31 cellular contexts compared by ENCODE assay signal in genomic region chr6:51857134-51857533, GRCh38.
"Had no signal": no experiment of that assay in that cellular context is flagged by ENCODE, and none has a peak within 500 bp of the region (broad histone marks: within the 10 kb centered on the region; RNA-seq: fewer than 3 reads in every experiment).

No MANE protein-coding gene starts in this region.

- ATAC-seq: activated CD8-positive, alpha-beta memory T cell treated with anti-CD3 and anti-CD28 coated beads, Interleukin-2, amount 10 ng/mL, durations not matched to agents 7 days and 5 days; activated naive CD8-positive, alpha-beta T cell treated with anti-CD3 and anti-CD28 coated beads, Interleukin-2, amount 50 U/mL, for 24 hours; Panc1 had no signal

- H3K27ac ChIP-seq: SJSA1, WERI-Rb-1 had no signal

- H3K4me3 ChIP-seq: SJSA1 had no signal

- H3K36me3 ChIP-seq: SJSA1, WERI-Rb-1 had no signal

- H3K9me3 ChIP-seq: SJSA1 had no signal

- DNase-seq: activated CD4-positive, alpha-beta memory T cell treated with anti-CD3 and anti-CD28 coated beads, Interleukin-2, amount 10 ng/mL, durations not matched to agents 7 days and 5 days; activated CD4-positive, alpha-beta T cell treated with anti-CD3 and anti-CD28 coated beads for 1 hour; activated CD4-positive, alpha-beta T cell treated with anti-CD3 and anti-CD28 coated beads for 48 hours; activated CD4-positive, CD25-positive, alpha-beta regulatory T cell; activated CD8-positive, alpha-beta memory T cell treated with anti-CD3 and anti-CD28 coated beads for 24 hours; activated CD8-positive, alpha-beta memory T cell treated with anti-CD3 and anti-CD28 coated beads, Interleukin-2, amount 10 ng/mL, durations not matched to agents 7 days and 5 days; activated CD8-positive, alpha-beta memory T cell treated with anti-CD3 and anti-CD28 coated beads, Interleukin-2, amount 50 U/mL, for 48 hours; activated effector memory CD4-positive, alpha-beta T cell treated with Interleukin-2 at 50 U/mL for 16 hours; activated naive CD4-positive, alpha-beta T cell treated with anti-CD3 and anti-CD28 coated beads, Interleukin-2, amount 10 ng/mL, durations not matched to agents 7 days and 5 days; activated naive CD8-positive, alpha-beta T cell treated with anti-CD3 and anti-CD28 coated beads, Interleukin-2, amount 50 U/mL, for 24 hours; activated T-cell treated with anti-CD3 and anti-CD28 coated beads, Interleukin-2, amount 50 U/mL, for 48 hours; anterior cingulate cortex; central memory CD4-positive, alpha-beta T cell; NCI-H1105; NCI-H1417 treated with DMSO at 0.1 percent for 48 hours; NCI-H187 treated with DMSO at 0.1 percent for 48 hours; NCI-H2081; NCI-H2171 treated with DMSO at 0.1 percent for 48 hours; NCI-H2227 treated with DMSO at 0.1 percent for 48 hours; NCI-H446; NCI-H510A treated with DMSO at 0.1 percent for 48 hours; NCI-H526 treated with DMSO at 0.1 percent for 48 hours; OCI-M1; RPMI8226; SHP77 treated with DMSO at 0.1 percent for 48 hours; SW 1271; T-helper 1 cell; T-helper 9 cell; WERI-Rb-1 had no signal
